Comparison of ENCODE assay signal across 1 cellular context in the genomic region with DNA sequence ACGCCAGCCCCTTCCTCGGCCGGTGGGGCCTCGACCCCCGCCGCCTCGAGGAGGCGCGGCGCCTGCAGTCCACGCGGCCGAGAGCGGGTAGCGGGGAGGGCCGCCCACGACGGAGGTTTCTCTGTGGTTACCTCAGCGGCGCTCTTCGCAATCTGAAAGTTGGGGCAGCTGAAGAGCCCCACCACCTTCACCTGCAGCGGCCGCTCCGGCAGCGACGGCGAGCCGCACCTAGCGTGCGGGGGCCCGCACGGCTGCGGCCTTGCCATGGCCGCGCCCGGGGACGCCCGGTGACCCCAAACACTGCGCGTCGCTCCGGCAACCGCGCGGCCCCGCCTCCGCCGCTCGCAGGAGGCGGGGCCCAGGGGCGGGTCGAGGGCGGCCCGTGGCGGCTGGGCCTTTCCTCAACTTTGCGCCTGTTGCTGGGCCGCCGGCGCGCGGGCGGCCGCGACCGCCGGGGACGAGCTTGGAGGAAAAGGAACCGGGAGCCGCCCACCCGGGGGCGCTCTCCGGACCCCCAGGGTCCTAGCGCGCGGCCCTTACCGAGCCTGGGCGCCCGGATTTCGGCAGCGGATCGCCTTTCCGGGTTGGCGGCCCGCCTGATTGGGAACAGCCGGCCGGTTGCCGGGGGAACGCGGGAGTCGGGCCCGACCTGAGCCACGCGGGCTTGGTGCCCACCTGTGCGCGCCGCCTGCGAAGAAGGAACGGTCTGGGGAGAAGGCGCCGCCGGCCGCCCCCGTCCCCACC.
A peak's percentile ranks its signal among the peaks of the same experiment; 100 is the strongest.
TF ChIP-seq lines count a peak whose summit lies in the region.

A gene (minus strand): TSS at position 304 of the 744 bp plus-strand sequence. CDS start 38 bp downstream, at position 266.
A gene with protein sequence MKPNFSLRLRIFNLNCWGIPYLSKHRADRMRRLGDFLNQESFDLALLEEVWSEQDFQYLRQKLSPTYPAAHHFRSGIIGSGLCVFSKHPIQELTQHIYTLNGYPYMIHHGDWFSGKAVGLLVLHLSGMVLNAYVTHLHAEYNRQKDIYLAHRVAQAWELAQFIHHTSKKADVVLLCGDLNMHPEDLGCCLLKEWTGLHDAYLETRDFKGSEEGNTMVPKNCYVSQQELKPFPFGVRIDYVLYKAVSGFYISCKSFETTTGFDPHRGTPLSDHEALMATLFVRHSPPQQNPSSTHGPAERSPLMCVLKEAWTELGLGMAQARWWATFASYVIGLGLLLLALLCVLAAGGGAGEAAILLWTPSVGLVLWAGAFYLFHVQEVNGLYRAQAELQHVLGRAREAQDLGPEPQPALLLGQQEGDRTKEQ (plus strand): TSS at position 400 of the 744 bp plus-strand sequence. CDS start 398 bp downstream, outside the sequence.

TF ChIP-seq in HCT116, 20 proteins besides CTCF, POLR2A, EP300 and RAD21 (continued from another document):
- TF ChIP-seq POLR2AphosphoS5 (IDR thresholded peaks at IDR 0.05; ENCODE audit: low read depth, low read length) (peak; percentile 69), ZFX (IDR thresholded peaks at IDR 0.05) (peak; percentile 91), TCF7L2 (IDR thresholded peaks at IDR 0.05; ENCODE audit: borderline replicate concordance, extremely low read depth, insufficient read depth, insufficient read length) (no peak), SIN3A (IDR thresholded peaks at IDR 0.05; ENCODE audit: low read depth) (peak; percentile 77), SP1 (IDR thresholded peaks at IDR 0.05; ENCODE audit: low read depth) (peak; percentile 54), YY1 (IDR thresholded peaks at IDR 0.05; ENCODE audit: extremely low read depth, insufficient replicate concordance, low read depth, low read length) (peak; percentile 75), ELF1 (IDR thresholded peaks at IDR 0.05; ENCODE audit: borderline replicate concordance, low read depth) (no peak; the same call in 1 of the 2 replicates), EGR1 (IDR thresholded peaks at IDR 0.05; ENCODE audit: low read depth) (peak; percentile 90), EZH2 (IDR thresholded peaks at IDR 0.05) (no peak), JUND (IDR thresholded peaks at IDR 0.05) (no peak), EZH2phosphoT487 (IDR thresholded peaks at IDR 0.05; ENCODE audit: borderline replicate concordance) (no peak), CBX3 (IDR thresholded peaks at IDR 0.05; ENCODE audit: low read depth) (0 out of 2 replicates have a peak, but pooled peaks have one; percentile 29), FOSL1 (IDR thresholded peaks at IDR 0.05; ENCODE audit: low read depth) (peak; percentile 82)
- TF ChIP-seq, protein P1, sequence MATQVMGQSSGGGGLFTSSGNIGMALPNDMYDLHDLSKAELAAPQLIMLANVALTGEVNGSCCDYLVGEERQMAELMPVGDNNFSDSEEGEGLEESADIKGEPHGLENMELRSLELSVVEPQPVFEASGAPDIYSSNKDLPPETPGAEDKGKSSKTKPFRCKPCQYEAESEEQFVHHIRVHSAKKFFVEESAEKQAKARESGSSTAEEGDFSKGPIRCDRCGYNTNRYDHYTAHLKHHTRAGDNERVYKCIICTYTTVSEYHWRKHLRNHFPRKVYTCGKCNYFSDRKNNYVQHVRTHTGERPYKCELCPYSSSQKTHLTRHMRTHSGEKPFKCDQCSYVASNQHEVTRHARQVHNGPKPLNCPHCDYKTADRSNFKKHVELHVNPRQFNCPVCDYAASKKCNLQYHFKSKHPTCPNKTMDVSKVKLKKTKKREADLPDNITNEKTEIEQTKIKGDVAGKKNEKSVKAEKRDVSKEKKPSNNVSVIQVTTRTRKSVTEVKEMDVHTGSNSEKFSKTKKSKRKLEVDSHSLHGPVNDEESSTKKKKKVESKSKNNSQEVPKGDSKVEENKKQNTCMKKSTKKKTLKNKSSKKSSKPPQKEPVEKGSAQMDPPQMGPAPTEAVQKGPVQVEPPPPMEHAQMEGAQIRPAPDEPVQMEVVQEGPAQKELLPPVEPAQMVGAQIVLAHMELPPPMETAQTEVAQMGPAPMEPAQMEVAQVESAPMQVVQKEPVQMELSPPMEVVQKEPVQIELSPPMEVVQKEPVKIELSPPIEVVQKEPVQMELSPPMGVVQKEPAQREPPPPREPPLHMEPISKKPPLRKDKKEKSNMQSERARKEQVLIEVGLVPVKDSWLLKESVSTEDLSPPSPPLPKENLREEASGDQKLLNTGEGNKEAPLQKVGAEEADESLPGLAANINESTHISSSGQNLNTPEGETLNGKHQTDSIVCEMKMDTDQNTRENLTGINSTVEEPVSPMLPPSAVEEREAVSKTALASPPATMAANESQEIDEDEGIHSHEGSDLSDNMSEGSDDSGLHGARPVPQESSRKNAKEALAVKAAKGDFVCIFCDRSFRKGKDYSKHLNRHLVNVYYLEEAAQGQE (IDR thresholded peaks at IDR 0.05; ENCODE audit: low read depth) = no peak
- TF ChIP-seq, protein P2, sequence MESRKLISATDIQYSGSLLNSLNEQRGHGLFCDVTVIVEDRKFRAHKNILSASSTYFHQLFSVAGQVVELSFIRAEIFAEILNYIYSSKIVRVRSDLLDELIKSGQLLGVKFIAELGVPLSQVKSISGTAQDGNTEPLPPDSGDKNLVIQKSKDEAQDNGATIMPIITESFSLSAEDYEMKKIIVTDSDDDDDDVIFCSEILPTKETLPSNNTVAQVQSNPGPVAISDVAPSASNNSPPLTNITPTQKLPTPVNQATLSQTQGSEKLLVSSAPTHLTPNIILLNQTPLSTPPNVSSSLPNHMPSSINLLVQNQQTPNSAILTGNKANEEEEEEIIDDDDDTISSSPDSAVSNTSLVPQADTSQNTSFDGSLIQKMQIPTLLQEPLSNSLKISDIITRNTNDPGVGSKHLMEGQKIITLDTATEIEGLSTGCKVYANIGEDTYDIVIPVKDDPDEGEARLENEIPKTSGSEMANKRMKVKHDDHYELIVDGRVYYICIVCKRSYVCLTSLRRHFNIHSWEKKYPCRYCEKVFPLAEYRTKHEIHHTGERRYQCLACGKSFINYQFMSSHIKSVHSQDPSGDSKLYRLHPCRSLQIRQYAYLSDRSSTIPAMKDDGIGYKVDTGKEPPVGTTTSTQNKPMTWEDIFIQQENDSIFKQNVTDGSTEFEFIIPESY (IDR thresholded peaks at IDR 0.05; ENCODE audit: extremely low read depth, insufficient replicate concordance, low read length) = no peak
- TF ChIP-seq, protein P3, sequence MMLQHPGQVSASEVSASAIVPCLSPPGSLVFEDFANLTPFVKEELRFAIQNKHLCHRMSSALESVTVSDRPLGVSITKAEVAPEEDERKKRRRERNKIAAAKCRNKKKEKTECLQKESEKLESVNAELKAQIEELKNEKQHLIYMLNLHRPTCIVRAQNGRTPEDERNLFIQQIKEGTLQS (IDR thresholded peaks at IDR 0.05) = no peak
- TF ChIP-seq, protein P4, sequence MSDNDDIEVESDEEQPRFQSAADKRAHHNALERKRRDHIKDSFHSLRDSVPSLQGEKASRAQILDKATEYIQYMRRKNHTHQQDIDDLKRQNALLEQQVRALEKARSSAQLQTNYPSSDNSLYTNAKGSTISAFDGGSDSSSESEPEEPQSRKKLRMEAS (IDR thresholded peaks at IDR 0.05) = peak; percentile 94
